Comparison of ENCODE assay signal across 37 cellular contexts in the genomic region with DNA sequence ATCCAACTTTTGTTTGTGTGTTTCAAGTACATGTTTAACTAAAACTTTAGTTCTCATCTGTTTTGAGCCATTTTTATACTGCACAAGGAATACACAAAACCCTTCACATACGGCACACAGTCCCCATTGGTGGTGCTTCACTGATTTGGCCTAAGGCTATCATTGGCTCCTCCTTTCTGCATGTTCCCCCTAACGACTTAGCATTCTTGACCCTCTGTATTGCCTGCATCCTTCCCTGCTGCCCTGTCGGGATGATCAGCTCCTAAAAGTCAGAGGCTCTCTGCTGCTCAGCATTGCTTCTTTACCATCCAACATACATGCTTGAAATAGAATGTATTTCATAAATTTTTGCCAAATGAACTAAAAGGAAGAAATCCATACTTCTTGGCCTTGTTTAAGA.
"Had no signal": no experiment of that assay in that cellular context is flagged by ENCODE, and none has a peak within 500 bp of the region (broad histone marks: within the 10 kb centered on the region; RNA-seq: fewer than 3 reads in every experiment).

No MANE protein-coding gene starts in this region.

- H3K36me3 ChIP-seq: adrenal gland, MG63, Peyer's patch, SJSA1 had no signal

- FAIRE-seq: bronchial epithelial cell had no signal

- H3K27ac Mint-ChIP-seq: activated CD4-positive, alpha-beta T cell treated with anti-CD3 and anti-CD28 coated beads, Interleukin-2, amount 10 ng/mL, durations not matched to agents 24 days and 14 days; activated CD8-positive, alpha-beta T cell treated with anti-CD3 and anti-CD28 coated beads for 36 hours; activated naive CD4-positive, alpha-beta T cell treated with anti-CD3 and anti-CD28 coated beads for 36 hours; activated naive CD4-positive, alpha-beta T cell treated with anti-CD3 and anti-CD28 coated beads, Interleukin-2, amount 50 U/mL, for 72 hours had no signal

- H3K4me3 ChIP-seq: adrenal gland, MG63, Peyer's patch, SJSA1 had no signal

- DNase-seq: activated CD4-positive, alpha-beta T cell treated with anti-CD3 and anti-CD28 coated beads for 1 hour; activated CD4-positive, alpha-beta T cell treated with anti-CD3 and anti-CD28 coated beads, Interleukin-2, amount 10 ng/mL, durations not matched to agents 24 days and 14 days; activated CD4-positive, alpha-beta T cell treated with anti-CD3 and anti-CD28 coated beads, Interleukin-2, amount 50 U/mL, for 4 hours; activated CD4-positive, CD25-positive, alpha-beta regulatory T cell; activated CD8-positive, alpha-beta T cell treated with anti-CD3 and anti-CD28 coated beads for 36 hours; activated gamma-delta T cell treated with Interleukin-2 at 50 U/mL for 16 hours; activated naive CD4-positive, alpha-beta T cell treated with anti-CD3 and anti-CD28 coated beads for 36 hours; activated T-cell treated with anti-CD3 and anti-CD28 coated beads, Interleukin-2, amount 50 U/mL, for 1 hour; adrenal gland; anterior cingulate cortex; caudate nucleus; cerebellar nuclear complex; Kasumi-1; MG63; NCI-H1092 treated with DMSO at 0.1 percent for 48 hours; NCI-H146; NCI-H187; NCI-H2029 treated with DMSO at 0.1 percent for 48 hours; NCI-H2107; NCI-H2171; NCI-H2227 treated with DMSO at 0.1 percent for 48 hours; NCI-H510A treated with DMSO at 0.1 percent for 48 hours; NCI-H526 treated with DMSO at 0.1 percent for 48 hours; NCI-H82; PC-3; Peyer's patch; RPMI8226; SHP77 treated with DMSO at 0.1 percent for 48 hours; SW 1271; T-helper 1 cell; T-helper 2 cell; T-helper 9 cell had no signal

- H3K27me3 Mint-ChIP-seq: activated CD4-positive, alpha-beta T cell treated with anti-CD3 and anti-CD28 coated beads, Interleukin-2, amount 10 ng/mL, durations not matched to agents 24 days and 14 days; activated CD8-positive, alpha-beta T cell treated with anti-CD3 and anti-CD28 coated beads for 36 hours had no signal

- H3K9me3 ChIP-seq: adrenal gland, Peyer's patch, SJSA1 had no signal

- ATAC-seq: activated CD8-positive, alpha-beta T cell treated with anti-CD3 and anti-CD28 coated beads for 36 hours; activated naive CD4-positive, alpha-beta T cell treated with anti-CD3 and anti-CD28 coated beads, Interleukin-2, amount 50 U/mL, for 72 hours; PC-3 had no signal

- H3K4me1 ChIP-seq: adrenal gland, Peyer's patch, SJSA1 had no signal

- H3K27ac ChIP-seq: adrenal gland, Peyer's patch, SJSA1, VCaP had no signal

- H3K27me3 ChIP-seq: adrenal gland, MG63, Peyer's patch, SJSA1 had no signal

- H3K4me1 Mint-ChIP-seq: activated CD4-positive, alpha-beta T cell treated with anti-CD3 and anti-CD28 coated beads, Interleukin-2, amount 10 ng/mL, durations not matched to agents 24 days and 14 days; brain had no signal

- H3K4me3 Mint-ChIP-seq: activated CD4-positive, alpha-beta T cell treated with anti-CD3 and anti-CD28 coated beads, Interleukin-2, amount 10 ng/mL, durations not matched to agents 24 days and 14 days; activated CD8-positive, alpha-beta T cell treated with anti-CD3 and anti-CD28 coated beads for 36 hours; activated naive CD4-positive, alpha-beta T cell treated with anti-CD3 and anti-CD28 coated beads for 36 hours; brain had no signal
